8 cellular contexts compared by ENCODE assay signal in the genomic region with DNA sequence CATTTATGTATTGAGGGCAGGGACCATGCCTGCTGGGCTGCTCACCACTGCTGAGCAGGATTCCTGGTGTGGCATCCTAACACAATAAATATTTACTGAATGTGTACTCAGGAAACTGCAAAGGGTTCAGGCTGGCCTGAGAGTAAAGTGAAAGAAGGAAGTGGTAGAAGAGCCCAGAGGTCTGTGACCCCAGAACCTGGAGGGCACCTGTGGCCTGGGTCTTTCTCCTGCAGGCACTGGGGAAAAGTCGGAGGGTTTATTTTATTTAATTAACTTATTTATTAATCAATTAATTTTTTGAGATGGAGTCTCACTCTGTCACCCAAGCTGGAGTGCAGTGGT. TPM values are rescaled to one million over a fixed set of nuclear protein-coding genes. Genes with fewer than 3 reads are reported as not detected.
A peak's percentile ranks its signal among the peaks of the same experiment; 100 is the strongest.
DNase-seq lines count a peak whose midpoint lies in the region; ATAC-seq, FAIRE-seq and TF ChIP-seq lines count a peak whose summit lies in the region.
"Had no signal": no experiment of that assay in that cellular context is flagged by ENCODE, and none has a peak within 500 bp of the region (broad histone marks: within the 10 kb centered on the region; RNA-seq: fewer than 3 reads in every experiment).

No MANE protein-coding gene starts in this region.

- H3K4ac ChIP-seq in IMR-90 (ENCODE audit: low read depth, low read length) = peak overlapping the region; percentile 3; the same call in 1 of the 2 replicates

- H2BK120ac ChIP-seq in IMR-90 (ENCODE audit: low read depth, low read length) = no peak overlapping the region

- H3K23ac ChIP-seq in IMR-90 (ENCODE audit: low read depth, low read length) = no peak overlapping the region

- POLR2A ChIA-PET in Caco-2 (lab: Charles Lee) (no interaction called here), IMR-90 (lab: Charles Lee; ENCODE audit: unreplicated experiment) (no interaction called here), GM12878 (lab: Charles Lee) (interaction anchor here (1.2 kb wide), 1 partner anchor 28 kb away, joined by 4 read pairs; a partner anchor contains a TSS)

- peaks cover 18% of the 10 kb centered on the region for H3K4me1 Mint-ChIP-seq in Caco-2 (ENCODE audit: low read depth, unreplicated experiment)

- H4K91ac ChIP-seq in IMR-90 (ENCODE audit: insufficient read depth, low read depth, low read length) = no peak overlapping the region

- no peak overlapping the region for H2BK15ac ChIP-seq in IMR-90 (ENCODE audit: low read depth, low read length)

- peaks cover 23% of the 10 kb centered on the region for H3K4me1 ChIP-seq in Caco-2
- H3K4me1 ChIP-seq in IMR-90 (ENCODE audit: control insufficient read depth, insufficient read depth, low read length) = peaks cover 18% of the 10 kb centered on the region
- H3K4me1 ChIP-seq in GM12878 (ENCODE audit: control insufficient read depth, insufficient read depth, low read length) = peaks cover 37% of the 10 kb centered on the region
- peaks cover 17% of the 10 kb centered on the region for H3K4me1 ChIP-seq in prostate gland (replicated peaks)

- H3K4me3 ChIP-seq in Caco-2 (ENCODE audit: low read depth, low read length) = no peak overlapping the region
- H3K4me3 ChIP-seq in IMR-90 (ENCODE audit: insufficient read depth, low read depth, low read length) = no peak overlapping the region
- H3K4me3 ChIP-seq in GM12878 = no peak overlapping the region
- no peak overlapping the region for H3K4me3 ChIP-seq in prostate gland
- no peak overlapping the region for H3K4me3 ChIP-seq in lower leg skin (ENCODE audit: low read depth, poor library complexity, severe bottlenecking)

- SMC1A ChIA-PET in GM12878 (lab: Charles Lee; ENCODE audit: uncharacterized antibody, unreplicated experiment) = interaction anchor here (1.4 kb wide), 1 partner anchor 66 kb away, joined by 4 read pairs; no protein-coding TSS in a partner anchor

- ATAC-seq in IMR-90 (ENCODE audit: low read depth) = no peak
- no peak for ATAC-seq in GM12878
- ATAC-seq in HG03159 (IDR thresholded peaks at IDR 0.05; ENCODE audit: unreplicated experiment) = no peak
- no peak for ATAC-seq in GM19467 (IDR thresholded peaks at IDR 0.05; ENCODE audit: unreplicated experiment)

- peaks cover 6% of the 10 kb centered on the region for H3K36me3 Mint-ChIP-seq in Caco-2 (ENCODE audit: insufficient read depth, unreplicated experiment)

- no peak overlapping the region for H3K27ac Mint-ChIP-seq in Caco-2 (ENCODE audit: unreplicated experiment)

- BruUV-seq in Caco-2 (replicated peaks; lab: Mats Ljungman, UMichigan) (no TSS peak), IMR-90 (replicated peaks; lab: Mats Ljungman, UMichigan) (no TSS peak), GM12878 (replicated peaks; lab: Mats Ljungman, UMichigan) (no TSS peak)

- H3K4me2 ChIP-seq in IMR-90 (ENCODE audit: low read depth, low read length) = no peak overlapping the region
- peak overlapping the region; percentile 59; the same call in 1 of the 2 replicates for H3K4me2 ChIP-seq in GM12878 (ENCODE audit: control insufficient read depth, insufficient read depth)

- no peak overlapping the region for H2BK5ac ChIP-seq in IMR-90 (ENCODE audit: low read depth, low read length, poor library complexity, severe bottlenecking)

- H3K27me3 ChIP-seq in Caco-2 (replicated peaks; ENCODE audit: control insufficient read depth, insufficient read depth, low read length) (no peaks in the 10 kb centered on the region), IMR-90 (ENCODE audit: control insufficient read depth, insufficient read depth, low read length) (no peaks in the 10 kb centered on the region), GM12878 (replicated peaks in 1 of 2; ENCODE audit: control insufficient read depth in 2 of 2, insufficient read depth in 2 of 2, low read length in 1 of 2) (no peaks in the 10 kb centered on the region), prostate gland (replicated peaks; ENCODE audit: insufficient read depth) (no peaks in the 10 kb centered on the region)

- H3K9me3 Mint-ChIP-seq in Caco-2 (ENCODE audit: unreplicated experiment) = no peaks in the 10 kb centered on the region

- H3K27ac ChIP-seq in IMR-90 (ENCODE audit: insufficient read depth, low read length) (no peak overlapping the region), GM12878 (ENCODE audit: control insufficient read depth, insufficient read depth) (peak overlapping the region; percentile 43; the same call in 1 of the 2 replicates), prostate gland (peak overlapping the region; percentile 96 to 98)

- dilution Hi-C loops in IMR-90 (cut with HindIII; ENCODE audit: low sequenced_read_pairs, unreplicated experiment) = no loop called here

- no peak overlapping the region for H3K18ac ChIP-seq in IMR-90 (ENCODE audit: low read depth, low read length)

- H3K79me1 ChIP-seq in IMR-90 (ENCODE audit: low read depth in 1 of 2, low read length in 2 of 2) = peaks cover 0 to 15% of the 10 kb centered on the region in 2 experiments; a peak in 1 of 4 replicates

- intact Hi-C loops in Caco-2 (cut with micrococcal nuclease; ENCODE audit: unreplicated experiment) = no loop called here
- intact Hi-C loops in IMR-90 (cut with micrococcal nuclease) = no loop called here
- intact Hi-C loops in GM12878 (cut with micrococcal nuclease; ENCODE audit: unreplicated experiment) = loop anchor here (2.0 to 5.0 kb wide), 2 partner anchors 28 to 121 kb away; a partner anchor contains a TSS
- intact Hi-C loops in prostate gland (cut with DNase I) = no loop called here
- intact Hi-C loops in lower leg skin (cut with DNase I; ENCODE audit: low total_unique reads) = no loop called here

- peaks cover 2% of the 10 kb centered on the region; the same call in 1 of the 2 replicates for H3K9me1 ChIP-seq in IMR-90 (ENCODE audit: insufficient read depth, low read length)

- H2AK9ac ChIP-seq in IMR-90 (replicated peaks; ENCODE audit: low read depth, low read length, poor library complexity) = no peak overlapping the region

- H2AFZ ChIP-seq in IMR-90 (replicated peaks; ENCODE audit: low read length, poor library complexity) (no peak overlapping the region), GM12878 (ENCODE audit: control insufficient read depth, low read depth, low read length) (no peak overlapping the region)

- no peak overlapping the region for H4K8ac ChIP-seq in IMR-90 (ENCODE audit: low read depth in 2 of 2, low read length in 2 of 2)

- H3K36me3 ChIP-seq in Caco-2 (ENCODE audit: control insufficient read depth, insufficient read depth, low read length) (no peaks in the 10 kb centered on the region), IMR-90 (ENCODE audit: control insufficient read depth, insufficient read depth, low read length) (no peaks in the 10 kb centered on the region), GM12878 (ENCODE audit: control insufficient read depth in 2 of 2, insufficient read depth in 2 of 2, low read length in 1 of 2) (no peaks in the 10 kb centered on the region), prostate gland (no peaks in the 10 kb centered on the region)

- H3K27me3 Mint-ChIP-seq in Caco-2 (ENCODE audit: insufficient read depth, unreplicated experiment) = no peaks in the 10 kb centered on the region

- DNase-seq in Caco-2 (no peak), IMR-90 (no peak), GM12878 (ENCODE audit: low read depth, low spot score) (no peak), prostate gland (ENCODE audit: low spot score) (no peak), lower leg skin (ENCODE audit: low spot score in 2 of 2) (no peak)
- DNase-seq: NCI-H1694 treated with DMSO at 0.1 percent for 48 hours had no signal

- no peaks in the 10 kb centered on the region; the same call in 1 of the 2 replicates for H3K79me2 ChIP-seq in GM12878 (ENCODE audit: control insufficient read depth, insufficient read depth, low read length)

- H3K56ac ChIP-seq in IMR-90 (ENCODE audit: extremely low read depth, insufficient read depth, low read length) = no peak overlapping the region

- no peak overlapping the region for H3K9ac ChIP-seq in IMR-90 (ENCODE audit: low read depth, low read length)
- no peak overlapping the region for H3K9ac ChIP-seq in GM12878 (ENCODE audit: control insufficient read depth, insufficient read depth, low read length)

- RAD21 ChIA-PET in GM12878 (lab: Charles Lee; ENCODE audit: unreplicated experiment) = interaction anchor here (1.2 to 1.6 kb wide), 2 partner anchors 121 to 124 kb away, joined by 3 to 4 read pairs; no protein-coding TSS in a partner anchor

- no peak for TF ChIP-seq CTCF in Caco-2 (IDR thresholded peaks at IDR 0.05; ENCODE audit: insufficient read depth in 1 of 2, low read depth in 1 of 2, low read length in 1 of 2, severe bottlenecking in 1 of 2, unreplicated experiment in 1 of 2)
- TF ChIP-seq CTCF in IMR-90 (conservative IDR thresholded peaks at IDR 0.05; ENCODE audit: low read depth, low read length) = no peak
- no peak for TF ChIP-seq CTCF in GM12878 (IDR thresholded peaks at IDR 0.05 in 2 of 3, conservative IDR thresholded peaks at IDR 0.05 in 1 of 3; ENCODE audit: control insufficient read depth in 2 of 3, extremely low read depth in 1 of 3, insufficient read depth in 1 of 3, low read depth in 3 of 3, low read length in 3 of 3)
- TF ChIP-seq CTCF in prostate gland (IDR thresholded peaks at IDR 0.05) = no peak
- no peak for TF ChIP-seq CTCF in lower leg skin (IDR thresholded peaks at IDR 0.05)

- H2BK20ac ChIP-seq in IMR-90 (ENCODE audit: low read depth, low read length) = no peak overlapping the region

- CTCF ChIA-PET in Caco-2 (lab: Charles Lee) (interaction anchor here (0.7 kb wide), 1 partner anchor 23 kb away, joined by 8 read pairs; no protein-coding TSS in a partner anchor), IMR-90 (lab: Yijun Ruan, JAX) (no interaction called here), GM12878 (lab: Yijun Ruan, JAX) (interaction anchor here (2.2 to 3.6 kb wide), 3 partner anchors 34 to 152 kb away, joined by 8 to 18 read pairs (median 11); no protein-coding TSS in a partner anchor)

- H3K9me3 ChIP-seq in Caco-2 = no peaks in the 10 kb centered on the region
- H3K9me3 ChIP-seq in IMR-90 (ENCODE audit: control insufficient read depth, insufficient read depth, low read length) = no peaks in the 10 kb centered on the region
- H3K9me3 ChIP-seq in GM12878 (replicated peaks; ENCODE audit: control insufficient read depth, insufficient read depth, low read length) = no peaks in the 10 kb centered on the region
- H3K9me3 ChIP-seq in prostate gland = no peaks in the 10 kb centered on the region

- TF ChIP-seq POLR2A in IMR-90 (IDR thresholded peaks at IDR 0.05; ENCODE audit: low read depth, low read length) = no peak
- TF ChIP-seq POLR2A in GM12878 (IDR thresholded peaks at IDR 0.05; ENCODE audit: low read depth, low read length) = no peak
- no peak for TF ChIP-seq POLR2A in prostate gland (IDR thresholded peaks at IDR 0.05)
- TF ChIP-seq POLR2A in lower leg skin (IDR thresholded peaks at IDR 0.05) = no peak

- no peaks in the 10 kb centered on the region for H4K20me1 ChIP-seq in IMR-90 (ENCODE audit: insufficient read depth, low read length)
- H4K20me1 ChIP-seq in GM12878 (ENCODE audit: control insufficient read depth, insufficient read depth) = no peaks in the 10 kb centered on the region

- peak overlapping the region; percentile 54 for H3K4me3 Mint-ChIP-seq in Caco-2 (ENCODE audit: unreplicated experiment)

- FAIRE-seq in GM12878 (lab: Jason Lieb, UNC) = peak; percentile 54

- peak overlapping the region; percentile 10; the same call in 1 of the 2 replicates for H2AK5ac ChIP-seq in IMR-90 (ENCODE audit: low read depth, low read length)

- H3K14ac ChIP-seq in IMR-90 (replicated peaks; ENCODE audit: low read depth, low read length) = no peak overlapping the region

- no CpG with 5 or more reads among the region's 1 CpG for WGBS in IMR-90 (ENCODE audit: extremely low coverage in 2 of 2, insufficient read length in 1 of 2), 2 experiments
- WGBS in GM12878 (ENCODE audit: insufficient coverage, insufficient replicate concordance, low lambda C conversion rate, missing lambda C conversion rate) = 0% methylated on average over 1 of the region's 1 CpG
- 90% methylated on average over 1 of the region's 1 CpG for WGBS in prostate gland
- WGBS in lower leg skin, 2 donors = 86 to 90% methylated on average over 1 of the region's 1 CpG

- in situ Hi-C loops in IMR-90 (cut with MboI; ENCODE audit: low sequenced_read_pairs) = no loop called here
- in situ Hi-C loops in GM12878 (cut with MboI) = no loop called here

- TF ChIP-seq EP300 in GM12878 (IDR thresholded peaks at IDR 0.05; ENCODE audit: borderline replicate concordance in 1 of 2, control insufficient read depth in 1 of 2, low read depth in 2 of 2, low read length in 2 of 2) = no peak

- TF ChIP-seq RAD21 in IMR-90 (IDR thresholded peaks at IDR 0.05; ENCODE audit: low read length) (no peak), GM12878 (IDR thresholded peaks at IDR 0.05; ENCODE audit: insufficient read depth, low read depth, low read length) (no peak)

- no peak overlapping the region for H4K5ac ChIP-seq in IMR-90 (ENCODE audit: low read depth, low read length)

RNA-seq across cellular contexts. Expression of a gene that starts 28.2 kb away (rescaled TPM):
- total RNA-seq in Caco-2 (2022) (75.8 and 77.2 TPM in 2 replicates), IMR-90 (2012; rRNA removed) (49.6 and 51.7 TPM in 2 replicates), GM12878 (2014; rRNA removed) (81.6 and 96.5 TPM in 2 replicates), GM12878 (2014; rRNA removed; fragmentation: Illumina TruSeq; extraction: Trizol) (70.2 and 70.4 TPM in 2 replicates), GM12878 (2021) (119 and 126 TPM in 2 replicates), prostate gland (100 to 1,000 TPM in 1 of 2 donors, 10 to 100 TPM in 1; 74.3 to 148 TPM), lower leg skin (10 to 100 TPM; 45.6 to 56.7 (median 52.2) TPM)
- polyA plus RNA-seq in IMR-90 (2012; rRNA removed) (166 and 175 TPM in 2 replicates), GM12878 (2011; rRNA removed) (176 and 233 TPM in 2 replicates), GM12878 (2014; fragmentation: Illumina TruSeq; extraction: Trizol) (101 and 102 TPM in 2 replicates), GM12878 (2014; fragmentation: Nextera tagmentation; extraction: Ambion mirVana) (100 to 1,000 TPM; 330 to 350 TPM), GM12878 (2014; rRNA removed) (144 and 180 TPM in 2 replicates), GM12878 (2016; fragmentation: Nextera tagmentation; extraction: Ambion mirVana) (100 to 1,000 TPM; 221 to 285 TPM)
- 175 and 176 TPM in 2 replicates for polyA plus RNA-seq in IMR-90 (2012; cell fraction: cytosol; rRNA removed)
- polyA plus RNA-seq in IMR-90 (2012; cell fraction: nucleus; rRNA removed; ENCODE audit: low replicate concordance) = 99.2 and 111 TPM in 2 replicates
- total RNA-seq in GM12878 (2013; cell fraction: nucleolus; rRNA removed) = 7.3 and 8.2 TPM in 2 replicates
- polyA plus RNA-seq in GM12878 (2011; ENCODE audit: low read depth) = 46.7 TPM
- 244 and 280 TPM in 2 replicates for polyA plus RNA-seq in GM12878 (2011; cell fraction: cytosol; rRNA removed)
- polyA plus RNA-seq in GM12878 (2011; cell fraction: nucleus; rRNA removed) = 135 and 140 TPM in 2 replicates
- 139 and 155 TPM in 2 replicates for polyA plus RNA-seq in GM12878 (2012)
- 180 and 183 TPM in 2 replicates for polyA minus RNA-seq in GM12878 (2011; rRNA and poly(A)+ RNA removed)
- polyA minus RNA-seq in GM12878 (2011; cell fraction: cytosol; rRNA and poly(A)+ RNA removed) = 34.3 and 55.5 TPM in 2 replicates
- 20.3 and 27.4 TPM in 2 replicates for polyA minus RNA-seq in GM12878 (2011; cell fraction: nucleus; rRNA and poly(A)+ RNA removed)

RNA-seq across cellular contexts. Expression of a gene that starts 53.6 kb away (rescaled TPM):
- total RNA-seq in Caco-2 (2022) (182 and 220 TPM in 2 replicates), IMR-90 (2012; rRNA removed) (1.6 and 1.7 TPM in 2 replicates), GM12878 (2014; rRNA removed) (5.1 and 7.3 TPM in 2 replicates), GM12878 (2014; rRNA removed; fragmentation: Illumina TruSeq; extraction: Trizol) (3.7 TPM in 2 replicates), GM12878 (2021) (25.5 and 28.8 TPM in 2 replicates), prostate gland (10 to 100 TPM; 24.7 to 33.7 TPM), lower leg skin (10 to 100 TPM in 3 of 4 donors, 1 to 10 TPM in 1; 9.1 to 18.5 (median 14.6) TPM)
- polyA plus RNA-seq in IMR-90 (2012; rRNA removed) (4.0 and 4.1 TPM in 2 replicates), GM12878 (2011; rRNA removed) (1.1 and 1.8 TPM in 2 replicates), GM12878 (2014; fragmentation: Illumina TruSeq; extraction: Trizol) (9.6 and 9.8 TPM in 2 replicates), GM12878 (2014; fragmentation: Nextera tagmentation; extraction: Ambion mirVana) (1 to 10 TPM; 3.5 to 3.9 TPM), GM12878 (2014; rRNA removed) (7.9 and 8.4 TPM in 2 replicates), GM12878 (2016; fragmentation: Nextera tagmentation; extraction: Ambion mirVana) (10 to 100 TPM; 20.1 to 24.0 TPM)
- 2.6 and 4.0 TPM in 2 replicates for polyA plus RNA-seq in IMR-90 (2012; cell fraction: cytosol; rRNA removed)
- 2.5 and 4.6 TPM in 2 replicates for polyA plus RNA-seq in IMR-90 (2012; cell fraction: nucleus; rRNA removed; ENCODE audit: low replicate concordance)
- total RNA-seq in GM12878 (2013; cell fraction: nucleolus; rRNA removed) = 13.5 and 15.1 TPM in 2 replicates
- polyA plus RNA-seq in GM12878 (2011; ENCODE audit: low read depth) = 3.3 TPM
- polyA plus RNA-seq in GM12878 (2011; cell fraction: cytosol; rRNA removed) = 2.2 and 3.1 TPM in 2 replicates
- 4.3 and 4.7 TPM in 2 replicates for polyA plus RNA-seq in GM12878 (2011; cell fraction: nucleus; rRNA removed)
- polyA plus RNA-seq in GM12878 (2012) = 5.4 TPM in 2 replicates
- 2.6 and 3.9 TPM in 2 replicates for polyA minus RNA-seq in GM12878 (2011; rRNA and poly(A)+ RNA removed)
- polyA minus RNA-seq in GM12878 (2011; cell fraction: cytosol; rRNA and poly(A)+ RNA removed) = 3.0 and 3.9 TPM in 2 replicates
- 2.2 and 3.6 TPM in 2 replicates for polyA minus RNA-seq in GM12878 (2011; cell fraction: nucleus; rRNA and poly(A)+ RNA removed)
